8 cellular contexts compared by ENCODE assay signal in genomic region chr4:184343400-184344177, GRCh38.
A peak's percentile ranks its signal among the peaks of the same experiment; 100 is the strongest.
DNase-seq lines count a peak whose midpoint lies in the region; ATAC-seq and TF ChIP-seq lines count a peak whose summit lies in the region.

No MANE protein-coding gene starts in this region.

- H3K4me3 ChIP-seq in MG63 (peak overlapping the region; percentile 57), osteoblast (ENCODE audit: insufficient read depth, low read length) (peak overlapping the region; percentile 91)

- intact Hi-C loops in cardiac septum (cut with DNase I), result loop anchor here (2.0 to 5.0 kb wide), 4 partner anchors 41 to 194 kb away; partner anchors contain the start of gene IRF2

- no peaks in the 10 kb centered on the region for H4K20me1 ChIP-seq in osteoblast (ENCODE audit: insufficient read depth, low read length)

- ATAC-seq in GM21825 (IDR thresholded peaks at IDR 0.05; ENCODE audit: unreplicated experiment), result peak; percentile 46

- H3K79me2 ChIP-seq in osteoblast (ENCODE audit: insufficient read depth, low read length), result no peaks in the 10 kb centered on the region

- TF ChIP-seq CTCF in osteoblast (IDR thresholded peaks at IDR 0.05; ENCODE audit: extremely low read depth, low read depth, low read length), result no peak

- peak overlapping the region; percentile 98 for H3K4me2 ChIP-seq in osteoblast (ENCODE audit: insufficient read depth, low read length)

- DNase-seq in DMS79 (lab: John Stamatoyannopoulos, UW), result peak; percentile 55
- DNase-seq in MG63, result peak; percentile 66
- peak; percentile 91 for DNase-seq in SK-MEL-5 (ENCODE audit: low read depth, low spot score)
- DNase-seq in amniotic epithelial cell (ENCODE audit: low read depth), result peak; percentile 75
- peak; percentile 90 for DNase-seq in cardiac septum (ENCODE audit: low spot score)
- DNase-seq in osteoblast (ENCODE audit: insufficient read length, low spot score, missing footprints), result peak; percentile 94
- DNase-seq in NK-92 treated with Interleukin-12 subunit alpha and Interleukin-12 subunit beta, amount 100 ng/mL, for 24 hours (lab: John Stamatoyannopoulos, UW), result no peak

- H3K27me3 ChIP-seq in MG63 (no peaks in the 10 kb centered on the region), osteoblast (ENCODE audit: insufficient read depth, low read length) (no peaks in the 10 kb centered on the region)

- peak overlapping the region; percentile 67 for H3K27ac ChIP-seq in osteoblast (ENCODE audit: low read depth, low read length)

- H3K9me3 ChIP-seq in MG63 (no peaks in the 10 kb centered on the region), osteoblast (ENCODE audit: low read depth, low read length) (no peaks in the 10 kb centered on the region)

- peak overlapping the region; percentile 99 for H2AFZ ChIP-seq in osteoblast (ENCODE audit: low read length)

- peaks cover 13% of the 10 kb centered on the region for H3K4me1 ChIP-seq in osteoblast (ENCODE audit: insufficient read depth, low read length)

- in situ Hi-C loops in SK-MEL-5 (cut with HindIII; ENCODE audit: low pct_unique_long_range_greater_than_20kb, low sequenced_read_pairs), result no loop called here

- no peaks in the 10 kb centered on the region for H3K36me3 ChIP-seq in MG63
- no peaks in the 10 kb centered on the region for H3K36me3 ChIP-seq in osteoblast (ENCODE audit: insufficient read depth, low read length)
